8 cellular contexts compared by ENCODE assay signal in the genomic region with DNA sequence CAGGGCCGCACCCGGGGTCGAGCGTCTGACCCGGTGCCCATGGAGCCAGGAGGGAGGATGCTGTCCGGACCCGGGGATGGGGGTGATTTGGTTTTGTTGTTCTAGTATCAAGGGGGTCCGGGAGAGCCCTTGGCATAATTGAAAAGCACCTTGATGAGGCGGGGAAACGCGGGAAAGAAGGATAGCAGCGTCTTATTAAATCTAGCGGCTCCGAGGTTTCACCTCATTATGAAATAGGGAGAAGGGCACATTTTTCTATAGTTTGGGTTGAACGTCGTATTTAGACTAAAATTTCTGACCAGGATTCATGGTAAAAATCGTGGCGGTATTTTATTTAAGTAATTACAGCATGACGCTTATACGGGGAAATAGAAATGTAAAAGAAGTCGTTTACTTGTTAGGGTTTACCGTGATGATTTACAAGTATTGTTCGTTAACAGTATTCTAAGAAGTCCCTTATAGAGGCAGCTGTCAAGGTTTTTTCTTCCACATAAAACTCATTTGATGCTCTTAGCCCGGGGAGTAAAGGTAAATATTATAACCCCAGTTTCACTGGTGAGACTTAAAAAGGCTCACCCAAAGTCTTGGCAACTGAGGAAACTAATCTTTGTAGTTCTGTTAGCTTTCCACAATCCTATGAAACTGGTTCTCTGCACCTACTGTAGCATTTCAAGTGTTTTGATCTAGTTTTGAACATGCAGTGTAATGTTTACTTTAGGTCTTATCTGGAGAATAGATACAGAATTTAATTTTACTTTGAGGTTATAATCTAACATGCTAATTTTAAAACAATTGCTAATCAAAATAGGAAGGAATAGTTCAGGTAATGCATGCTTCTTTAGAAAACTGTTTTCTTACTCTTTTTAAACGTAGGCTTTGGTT. TPM values are rescaled to one million over a fixed set of nuclear protein-coding genes. Genes with fewer than 3 reads are reported as not detected.
DNase-seq lines count a peak whose midpoint lies in the region; ATAC-seq and TF ChIP-seq lines count a peak whose summit lies in the region.

No MANE protein-coding gene starts in this region.

- H3K27me3 ChIP-seq in SJSA1 (replicated peaks): no peaks in the 10 kb centered on the region
- H3K27me3 ChIP-seq in esophagus squamous epithelium: no peaks in the 10 kb centered on the region
- H3K27me3 ChIP-seq in rectal smooth muscle tissue (ENCODE audit: control insufficient read depth, insufficient read depth, low read length): no peaks in the 10 kb centered on the region

- 0 to 1% methylated on average over 18 to 21 of the region's 25 CpGs for whole genome bisulfite sequencing in esophagus squamous epithelium, 2 donors

- ATAC-seq in GM21717 (IDR thresholded peaks at IDR 0.05; ENCODE audit: unreplicated experiment): no peak

- H3K27ac ChIP-seq in SJSA1: peak overlapping the region; percentile 95
- peak overlapping the region; percentile 98 to 99 (median 98) for H3K27ac ChIP-seq in esophagus squamous epithelium
- H3K27ac ChIP-seq in rectal smooth muscle tissue (ENCODE audit: low read depth, low read length): peak overlapping the region; percentile 99

- H3K36me3 ChIP-seq in SJSA1 (peaks cover 29% of the 10 kb centered on the region), esophagus squamous epithelium (no peaks in the 10 kb centered on the region), rectal smooth muscle tissue (ENCODE audit: control insufficient read depth, insufficient read depth, low read length) (no peaks in the 10 kb centered on the region)

- H3K4me1 ChIP-seq in SJSA1 (replicated peaks) (peaks cover 23% of the 10 kb centered on the region), esophagus squamous epithelium (peaks cover 3 to 57% (median 33%) of the 10 kb centered on the region in 3 donors), rectal smooth muscle tissue (ENCODE audit: control insufficient read depth, insufficient read depth, low read length) (peaks cover 5% of the 10 kb centered on the region)

- peak overlapping the region; percentile 97 for H3K9ac ChIP-seq in rectal smooth muscle tissue (ENCODE audit: low read length)

- intact Hi-C loops in esophagus squamous epithelium (cut with DNase I): no loop called here

- no peak for TF ChIP-seq POLR2A in esophagus squamous epithelium (IDR thresholded peaks at IDR 0.05)

- no peak for TF ChIP-seq CTCF in esophagus squamous epithelium (IDR thresholded peaks at IDR 0.05)

- no peaks in the 10 kb centered on the region for H3K9me3 ChIP-seq in SJSA1 (replicated peaks)
- no peaks in the 10 kb centered on the region for H3K9me3 ChIP-seq in esophagus squamous epithelium

- H3K4me3 ChIP-seq in SJSA1: peak overlapping the region; percentile 89
- peak overlapping the region; percentile 61 to 95 (median 86) for H3K4me3 ChIP-seq in esophagus squamous epithelium
- peak overlapping the region; percentile 96 for H3K4me3 ChIP-seq in rectal smooth muscle tissue (ENCODE audit: low read length)

- DNase-seq in NCI-H2107 treated with DMSO at 0.1 percent for 48 hours (lab: John Stamatoyannopoulos, UW; ENCODE audit: unreplicated experiment): peak; percentile 20
- no peak for DNase-seq in NCI-H2107 (lab: John Stamatoyannopoulos, UW)
- peak in 1 of 2 experiments; percentile 28 for DNase-seq in SJSA1 (ENCODE audit: low read depth in 1 of 2, low spot score in 2 of 2)
- no peak for DNase-seq in esophagus squamous epithelium (lab: John Stamatoyannopoulos, UW)
- DNase-seq in NCI-H524 treated with DMSO at 0.1 percent for 48 hours (lab: John Stamatoyannopoulos, UW): no peak
- no peak for DNase-seq in activated CD8-positive, alpha-beta memory T cell treated with anti-CD3 and anti-CD28 coated beads, Interleukin-2, amount 50 U/mL, for 4 hours

RNA-seq across cellular contexts. Expression of gene LUC7L3, which starts 0.8 kb away (rescaled TPM):
- 46.4 and 49.6 TPM in 2 replicates for total RNA-seq in SJSA1 (2014; rRNA removed; shearing (Covaris generic))
- total RNA-seq in esophagus squamous epithelium: 10 to 100 TPM; 18.0 to 95.2 (median 31.5) TPM

RNA-seq across cellular contexts. Expression of gene ANKRD40, which starts 12.5 kb away (rescaled TPM):
- total RNA-seq in SJSA1 (2014; rRNA removed; shearing (Covaris generic)): 69.1 and 83.1 TPM in 2 replicates
- 10 to 100 TPM; 10.7 to 34.9 (median 17.9) TPM for total RNA-seq in esophagus squamous epithelium

RNA-seq across cellular contexts. Expression of gene ANKRD40CL, which starts 47.2 kb away (rescaled TPM):
- total RNA-seq in SJSA1 (2014; rRNA removed; shearing (Covaris generic)): not detected in 2 replicates
- total RNA-seq in esophagus squamous epithelium: not detected
